Comparison of ENCODE assay signal across 11 cellular contexts in the genomic region with DNA sequence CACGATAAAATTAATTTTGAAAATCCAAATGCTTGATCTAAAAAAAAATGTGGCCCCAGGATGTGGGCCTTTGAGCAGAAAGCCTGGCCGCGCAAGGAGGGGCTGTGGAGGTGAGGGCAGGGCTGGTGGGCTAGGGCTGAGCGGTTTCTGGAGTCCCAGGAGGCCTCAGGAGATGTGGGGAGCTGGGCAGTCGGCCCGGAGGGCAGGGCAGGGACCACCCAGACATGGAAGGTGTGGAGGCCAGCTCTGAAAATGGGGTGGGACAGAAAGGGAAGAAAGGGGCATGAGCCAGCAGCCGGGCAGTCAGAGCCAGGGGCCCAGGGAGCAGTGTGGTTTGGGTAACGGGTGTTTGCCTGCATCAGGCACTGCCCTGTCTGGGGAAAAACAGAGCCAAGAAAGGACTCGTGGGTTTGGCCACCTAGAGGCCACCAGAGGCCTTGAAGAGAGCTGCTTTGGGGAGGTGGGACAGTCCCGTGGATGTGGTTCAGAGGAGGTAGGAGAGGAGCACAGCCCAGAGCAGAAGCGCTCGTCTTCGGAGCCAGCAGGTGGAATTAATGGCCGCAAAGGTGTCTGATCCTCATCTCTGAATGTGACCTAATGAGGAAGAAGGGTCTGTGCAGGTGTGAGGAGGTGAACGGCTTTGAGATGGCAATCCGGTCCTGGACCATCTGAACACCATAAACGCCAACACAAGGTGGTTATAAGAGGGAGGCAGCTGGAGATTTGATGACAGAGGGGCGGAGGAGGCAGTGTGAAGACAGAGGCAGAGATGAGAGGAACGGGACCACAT. TPM values are rescaled to one million over a fixed set of nuclear protein-coding genes. Genes with fewer than 3 reads are reported as not detected.
A peak's percentile ranks its signal among the peaks of the same experiment; 100 is the strongest.
DNase-seq lines count a peak whose midpoint lies in the region; ATAC-seq and TF ChIP-seq lines count a peak whose summit lies in the region.
"Had no signal": no experiment of that assay in that cellular context is flagged by ENCODE, and none has a peak within 500 bp of the region (broad histone marks: within the 10 kb centered on the region; RNA-seq: fewer than 3 reads in every experiment).

No MANE protein-coding gene starts in this region.

- H3K27ac ChIP-seq in GM23338 (ENCODE audit: low read depth) (no peak overlapping the region), prostate gland (no peak overlapping the region)

- H2AFZ ChIP-seq in GM23338: no peak overlapping the region

- no peak for TF ChIP-seq POLR2A in prostate gland (IDR thresholded peaks at IDR 0.05)

- peak in 1 of 2 experiments; percentile 24; a peak in 3 of 4 replicates for TF ChIP-seq CTCF in GM23338 (conservative IDR thresholded peaks at IDR 0.05; ENCODE audit: low read depth in 2 of 2)
- TF ChIP-seq CTCF in neural crest cell (conservative IDR thresholded peaks at IDR 0.05): peak; percentile 39
- no peak for TF ChIP-seq CTCF in prostate gland (IDR thresholded peaks at IDR 0.05)

- no peaks in the 10 kb centered on the region for H4K20me1 ChIP-seq in GM23338 (replicated peaks; ENCODE audit: insufficient read depth)

- peaks cover 11% of the 10 kb centered on the region for H3K9me3 Mint-ChIP-seq in GM23338
- H3K9me3 Mint-ChIP-seq in activated naive CD8-positive, alpha-beta T cell treated with anti-CD3 and anti-CD28 coated beads, Interleukin-2, amount 50 U/mL, for 24 hours: peaks cover 10% of the 10 kb centered on the region
- H3K9me3 Mint-ChIP-seq in neural crest cell: peaks cover 6% of the 10 kb centered on the region

- no peaks in the 10 kb centered on the region for H3K36me3 ChIP-seq in GM23338 (ENCODE audit: insufficient read depth)
- no peaks in the 10 kb centered on the region for H3K36me3 ChIP-seq in prostate gland
- no peaks in the 10 kb centered on the region for H3K36me3 ChIP-seq in MG63

- no peak overlapping the region for H3K4me3 Mint-ChIP-seq in GM23338
- no peak overlapping the region for H3K4me3 Mint-ChIP-seq in activated naive CD8-positive, alpha-beta T cell treated with anti-CD3 and anti-CD28 coated beads, Interleukin-2, amount 50 U/mL, for 24 hours
- no peak overlapping the region for H3K4me3 Mint-ChIP-seq in neural crest cell
- H3K4me3 Mint-ChIP-seq: naive thymus-derived CD8-positive, alpha-beta T cell had no signal

- H3K4me3 ChIP-seq in GM23338: no peak overlapping the region
- H3K4me3 ChIP-seq in prostate gland: no peak overlapping the region
- H3K4me3 ChIP-seq in MG63: no peak overlapping the region

- peak; percentile 62 for ATAC-seq in GM23338
- peak; percentile 18 for ATAC-seq in activated naive CD8-positive, alpha-beta T cell treated with anti-CD3 and anti-CD28 coated beads, Interleukin-2, amount 50 U/mL, for 24 hours

- no peaks in the 10 kb centered on the region for H3K79me2 ChIP-seq in GM23338 (replicated peaks; ENCODE audit: insufficient read depth)

- H3F3A ChIP-seq in GM23338 (replicated peaks; ENCODE audit: low read depth): no peaks in the 10 kb centered on the region

- no peaks in the 10 kb centered on the region for H3K9me2 ChIP-seq in GM23338 (ENCODE audit: insufficient read depth)

- H3K27me3 ChIP-seq in GM23338 (ENCODE audit: insufficient read depth) (no peaks in the 10 kb centered on the region), prostate gland (replicated peaks; ENCODE audit: insufficient read depth) (no peaks in the 10 kb centered on the region), MG63 (no peaks in the 10 kb centered on the region)

- 82% methylated on average over 19 of the region's 19 CpGs for WGBS in prostate gland

- H3K36me3 Mint-ChIP-seq in GM23338 (ENCODE audit: low read depth): peaks cover 10% of the 10 kb centered on the region
- H3K36me3 Mint-ChIP-seq in activated naive CD8-positive, alpha-beta T cell treated with anti-CD3 and anti-CD28 coated beads, Interleukin-2, amount 50 U/mL, for 24 hours (ENCODE audit: low read depth): no peaks in the 10 kb centered on the region
- H3K36me3 Mint-ChIP-seq in neural crest cell (ENCODE audit: low read depth): peaks cover 2% of the 10 kb centered on the region

- H3K9me3 ChIP-seq in prostate gland (no peaks in the 10 kb centered on the region), MG63 (peaks cover 7% of the 10 kb centered on the region)

- intact Hi-C loops in prostate gland (cut with DNase I): no loop called here

- DNase-seq in DMS114 treated with DMSO at 0.1 percent for 48 hours (lab: John Stamatoyannopoulos, UW; ENCODE audit: unreplicated experiment): peak; percentile 0
- DNase-seq in GM23338 (ENCODE audit: low spot score): peak; percentile 43
- no peak for DNase-seq in activated naive CD8-positive, alpha-beta T cell treated with anti-CD3 and anti-CD28 coated beads, Interleukin-2, amount 50 U/mL, for 24 hours
- no peak for DNase-seq in neural crest cell (ENCODE audit: low read depth, low spot score)
- DNase-seq in globus pallidus (ENCODE audit: low spot score): no peak
- no peak for DNase-seq in germinal center (ENCODE audit: low spot score)
- DNase-seq in prostate gland (ENCODE audit: low spot score): no peak
- no peak for DNase-seq in MG63
- DNase-seq: NCI-H1930 had no signal

- H3K27ac Mint-ChIP-seq in GM23338 (no peak overlapping the region), neural crest cell (ENCODE audit: unreplicated experiment) (no peak overlapping the region)
- H3K27ac Mint-ChIP-seq in activated naive CD8-positive, alpha-beta T cell treated with anti-CD3 and anti-CD28 coated beads, Interleukin-2, amount 50 U/mL, for 24 hours: peak overlapping the region; percentile 15

- H3K27me3 Mint-ChIP-seq in GM23338 (ENCODE audit: insufficient read depth, low read depth, poor library complexity) (peaks cover 8% of the 10 kb centered on the region), neural crest cell (ENCODE audit: low read depth) (no peaks in the 10 kb centered on the region)
- peaks cover 20% of the 10 kb centered on the region for H3K27me3 Mint-ChIP-seq in activated naive CD8-positive, alpha-beta T cell treated with anti-CD3 and anti-CD28 coated beads, Interleukin-2, amount 50 U/mL, for 24 hours

- no peak overlapping the region for H3K4me2 ChIP-seq in GM23338

- H3K4me1 Mint-ChIP-seq in GM23338 (peaks cover 2% of the 10 kb centered on the region; the same call in 2 of the 3 replicates), neural crest cell (no peaks in the 10 kb centered on the region)
- peaks cover 7% of the 10 kb centered on the region for H3K4me1 Mint-ChIP-seq in activated naive CD8-positive, alpha-beta T cell treated with anti-CD3 and anti-CD28 coated beads, Interleukin-2, amount 50 U/mL, for 24 hours

- H3K4me1 ChIP-seq in GM23338 (ENCODE audit: insufficient read depth) (no peaks in the 10 kb centered on the region), prostate gland (replicated peaks) (peaks cover 6% of the 10 kb centered on the region)

TF ChIP-seq in GM23338, 12 proteins besides CTCF, POLR2A, EP300 and RAD21:
- no peak for TF ChIP-seq STAT1 (IDR thresholded peaks at IDR 0.05; ENCODE audit: unreplicated experiment)
- no peak for TF ChIP-seq CREB1 (CRISPR knock-in tag; IDR thresholded peaks at IDR 0.05; ENCODE audit: low read depth)

RNA-seq across cellular contexts. Expression of a gene that starts 50.2 kb away (rescaled TPM):
- 0.70 and 1.4 TPM in 2 replicates for total RNA-seq in GM23338 (2014; rRNA removed; shearing (Covaris generic))
- 4.0 and 4.4 TPM in 2 replicates for polyA plus RNA-seq in GM23338 (2016; fragmentation: Nextera tagmentation; extraction: Ambion mirVana)
- total RNA-seq in neural crest cell: 19.0 and 20.1 TPM in 2 replicates
- 10 to 100 TPM in 1 of 2 donors, 1 to 10 TPM in 1; 4.1 to 80.7 TPM for total RNA-seq in prostate gland
- not detected in 2 replicates for total RNA-seq in MG63 (2014; rRNA removed; shearing (Covaris generic); ENCODE audit: low replicate concordance)
- total RNA-seq: naive thymus-derived CD8-positive, alpha-beta T cell; T-helper 2 cell treated with Interferon-gamma antibody and Interleukin-4, amounts not matched to agents 100 ng/mL and 5 ng/mL, for 36 hours had no signal
- polyA plus RNA-seq: naive thymus-derived CD8-positive, alpha-beta T cell had no signal

Comparison
In these comparisons a context has a peak if more than half of its experiments do, and no peak if none do; other contexts are left out.
1. DNase-seq: peak in DMS114 treated with DMSO at 0.1 percent for 48 hours (single experiment) and GM23338 (single experiment); none in activated naive CD8-positive, alpha-beta T cell treated with anti-CD3 and anti-CD28 coated beads, Interleukin-2, amount 50 U/mL, for 24 hours (single experiment), neural crest cell (single experiment), globus pallidus (single experiment), germinal center (single experiment), prostate gland (single experiment) and MG63 (single experiment).